In genomic region chrX:44906041-44906440, GRCh38 we compare ENCODE assay signal across 18 cellular contexts. TPM values are rescaled to one million over a fixed set of nuclear protein-coding genes. Genes with fewer than 3 reads are reported as not detected.
DNase-seq lines count a peak whose midpoint lies in the region; ATAC-seq, FAIRE-seq and TF ChIP-seq lines count a peak whose summit lies in the region.
"Had no signal": no experiment of that assay in that cellular context is flagged by ENCODE, and none has a peak within 500 bp of the region (broad histone marks: within the 10 kb centered on the region; RNA-seq: fewer than 3 reads in every experiment).

No MANE protein-coding gene starts in this region.

- H3K79me2 ChIP-seq in GM12878 (ENCODE audit: control insufficient read depth, insufficient read depth, low read length): peaks cover 91% of the 10 kb centered on the region

- H3K36me3 ChIP-seq in GM06990 (ENCODE audit: control insufficient read depth, insufficient read depth, low read length): no peaks in the 10 kb centered on the region
- no peaks in the 10 kb centered on the region for H3K36me3 ChIP-seq in GM12878 (ENCODE audit: control insufficient read depth in 2 of 2, insufficient read depth in 2 of 2, low read length in 1 of 2)

- DNase-seq in GM06990 (ENCODE audit: extremely low read depth, insufficient read length) (peak; percentile 30), GM12878 (ENCODE audit: low read depth, low spot score) (no peak), iPS-NIHi11 (ENCODE audit: low spot score) (no peak)
- DNase-seq in activated CD8-positive, alpha-beta T cell treated with anti-CD3 and anti-CD28 coated beads for 36 hours: no peak
- DNase-seq: activated CD8-positive, alpha-beta T cell treated with anti-CD3 and anti-CD28 coated beads, Interleukin-2, amount 10 ng/mL, durations not matched to agents 7 days and 5 days; activated naive CD4-positive, alpha-beta T cell; DMS53; effector CD4-positive, alpha-beta T cell; foreskin fibroblast; NCI-H1092 treated with DMSO at 0.1 percent for 48 hours; NCI-H510A; RPMI8226 had no signal

- no peak overlapping the region for H3K27ac Mint-ChIP-seq in activated CD8-positive, alpha-beta T cell treated with anti-CD3 and anti-CD28 coated beads for 36 hours
- H3K27ac Mint-ChIP-seq: activated CD8-positive, alpha-beta T cell treated with anti-CD3 and anti-CD28 coated beads, Interleukin-2, amount 10 ng/mL, durations not matched to agents 7 days and 5 days had no signal

- no peak for TF ChIP-seq RAD21 in GM12878 (IDR thresholded peaks at IDR 0.05; ENCODE audit: insufficient read depth, low read depth, low read length)

- POLR2A ChIA-PET in GM12878 (lab: Charles Lee): interaction anchor here (2.0 to 3.7 kb wide), 3 partner anchors 9 to 33 kb away, joined by 10 to 17 read pairs (median 17); partner anchors contain the start of gene KDM6A
- POLR2A ChIA-PET in activated CD8-positive, alpha-beta T cell treated with anti-CD3 and anti-CD28 coated beads for 36 hours (lab: Charles Lee): no interaction called here

- no peak for TF ChIP-seq CTCF in GM06990 (IDR thresholded peaks at IDR 0.05; ENCODE audit: insufficient read depth, low read length, poor library complexity, severe bottlenecking)
- no peak for TF ChIP-seq CTCF in GM12878 (IDR thresholded peaks at IDR 0.05 in 2 of 3, conservative IDR thresholded peaks at IDR 0.05 in 1 of 3; ENCODE audit: control insufficient read depth in 2 of 3, extremely low read depth in 1 of 3, insufficient read depth in 1 of 3, low read depth in 3 of 3, low read length in 3 of 3)
- TF ChIP-seq CTCF in activated CD8-positive, alpha-beta T cell treated with anti-CD3 and anti-CD28 coated beads for 36 hours (IDR thresholded peaks at IDR 0.05): no peak

- H4K20me1 ChIP-seq in GM12878 (ENCODE audit: control insufficient read depth, insufficient read depth): no peaks in the 10 kb centered on the region

- RAD21 ChIA-PET in GM12878 (lab: Charles Lee; ENCODE audit: unreplicated experiment): interaction anchor here (1.3 to 4.2 kb wide), 4 partner anchors 8 to 164 kb away, joined by 5 to 50 read pairs (median 12); partner anchors contain the start of gene KDM6A

- H3K4me3 ChIP-seq in GM06990 (replicated peaks; ENCODE audit: low read depth, low read length): peak overlapping the region; percentile 58
- H3K4me3 ChIP-seq in GM12878: peak overlapping the region; percentile 52; the same call in 1 of the 2 replicates

- TF ChIP-seq POLR2A in GM12878 (IDR thresholded peaks at IDR 0.05; ENCODE audit: low read depth, low read length): no peak

- peaks cover 53% of the 10 kb centered on the region for H3K4me1 Mint-ChIP-seq in activated CD8-positive, alpha-beta T cell treated with anti-CD3 and anti-CD28 coated beads for 36 hours (ENCODE audit: low read depth)

- H3K4me2 ChIP-seq in GM12878 (ENCODE audit: control insufficient read depth, insufficient read depth): peak overlapping the region; percentile 89

- peaks cover 8% of the 10 kb centered on the region for H3K9me3 Mint-ChIP-seq in activated CD8-positive, alpha-beta T cell treated with anti-CD3 and anti-CD28 coated beads for 36 hours

- peaks cover 2% of the 10 kb centered on the region; the same call in 2 of the 3 replicates for H3K9me3 ChIP-seq in GM12878 (replicated peaks; ENCODE audit: control insufficient read depth, insufficient read depth, low read length)

- 0% methylated on average over 3 of the region's 3 CpGs for WGBS in GM12878 (ENCODE audit: insufficient coverage, insufficient replicate concordance, low lambda C conversion rate, missing lambda C conversion rate)

- H3K4me3 Mint-ChIP-seq in activated CD8-positive, alpha-beta T cell treated with anti-CD3 and anti-CD28 coated beads for 36 hours: no peak overlapping the region
- H3K4me3 Mint-ChIP-seq: activated CD8-positive, alpha-beta T cell treated with anti-CD3 and anti-CD28 coated beads, Interleukin-2, amount 10 ng/mL, durations not matched to agents 7 days and 5 days had no signal

- H3K27me3 Mint-ChIP-seq in activated CD8-positive, alpha-beta T cell treated with anti-CD3 and anti-CD28 coated beads for 36 hours: no peaks in the 10 kb centered on the region

- no TSS peak for BruUV-seq in GM12878 (replicated peaks; lab: Mats Ljungman, UMichigan)

- peak overlapping the region; percentile 41 for H3K9ac ChIP-seq in GM12878 (ENCODE audit: control insufficient read depth, insufficient read depth, low read length)
- H3K9ac ChIP-seq: parathyroid adenoma had no signal

- H3K36me3 Mint-ChIP-seq in activated CD8-positive, alpha-beta T cell treated with anti-CD3 and anti-CD28 coated beads for 36 hours (ENCODE audit: low read depth): peaks cover 17% of the 10 kb centered on the region

- SMC1A ChIA-PET in GM12878 (lab: Charles Lee; ENCODE audit: uncharacterized antibody, unreplicated experiment): interaction anchor here (0.8 to 3.8 kb wide), 13 partner anchors 7 to 164 kb away, joined by 3 to 39 read pairs (median 4); partner anchors contain the start of gene KDM6A

- peak; percentile 39 for ATAC-seq in GM19467 (IDR thresholded peaks at IDR 0.05; ENCODE audit: unreplicated experiment)
- ATAC-seq in HG03095 (IDR thresholded peaks at IDR 0.05; ENCODE audit: unreplicated experiment): peak; percentile 68
- ATAC-seq in GM12878: peak; percentile 71
- no peak for ATAC-seq in HG03280 (IDR thresholded peaks at IDR 0.05; ENCODE audit: unreplicated experiment)
- no peak for ATAC-seq in activated CD8-positive, alpha-beta T cell treated with anti-CD3 and anti-CD28 coated beads for 36 hours
- ATAC-seq in HG02678 (IDR thresholded peaks at IDR 0.05; ENCODE audit: unreplicated experiment): no peak
- ATAC-seq: activated CD8-positive, alpha-beta T cell treated with anti-CD3 and anti-CD28 coated beads, Interleukin-2, amount 10 ng/mL, durations not matched to agents 7 days and 5 days had no signal

- peak; percentile 47 for FAIRE-seq in GM12878 (lab: Jason Lieb, UNC)
- FAIRE-seq: GM12891 had no signal

- TF ChIP-seq EP300 in GM12878 (IDR thresholded peaks at IDR 0.05; ENCODE audit: borderline replicate concordance in 1 of 2, control insufficient read depth in 1 of 2, low read depth in 2 of 2, low read length in 2 of 2): no peak

- H3K27ac ChIP-seq in GM12878 (ENCODE audit: control insufficient read depth, insufficient read depth): peak overlapping the region; percentile 73
- H3K27ac ChIP-seq: parathyroid adenoma had no signal

- CTCF ChIA-PET in GM12878 (lab: Yijun Ruan, JAX): interaction anchor here (0.9 to 1.5 kb wide), 3 partner anchors 9 to 65 kb away, joined by 3 to 6 read pairs (median 4); no protein-coding TSS in a partner anchor
- CTCF ChIA-PET in activated CD8-positive, alpha-beta T cell treated with anti-CD3 and anti-CD28 coated beads for 36 hours (lab: Charles Lee): no interaction called here

- in situ Hi-C loops in GM12878 (cut with MboI): no loop called here

- intact Hi-C loops in GM12878 (cut with micrococcal nuclease; ENCODE audit: unreplicated experiment): loop anchor here (10.0 kb wide), 1 partner anchor 169 kb away; no protein-coding TSS in a partner anchor
- intact Hi-C loops in activated CD8-positive, alpha-beta T cell treated with anti-CD3 and anti-CD28 coated beads for 36 hours (cut with micrococcal nuclease): no loop called here

- H3K4me1 ChIP-seq in GM12878 (ENCODE audit: control insufficient read depth, insufficient read depth, low read length): peaks cover 42% of the 10 kb centered on the region

- no peaks in the 10 kb centered on the region for H3K27me3 ChIP-seq in GM06990 (replicated peaks; ENCODE audit: control insufficient read depth, insufficient read depth, low read length)
- H3K27me3 ChIP-seq in GM12878 (replicated peaks in 1 of 2; ENCODE audit: control insufficient read depth in 2 of 2, insufficient read depth in 2 of 2, low read length in 1 of 2): no peaks in the 10 kb centered on the region

- peak overlapping the region; percentile 19 for H2AFZ ChIP-seq in GM12878 (ENCODE audit: control insufficient read depth, low read depth, low read length)
- H2AFZ ChIP-seq: parathyroid adenoma had no signal

TF ChIP-seq in GM12878, 131 proteins besides CTCF, POLR2A, EP300 and RAD21:
- TF ChIP-seq SREBF1 (IDR thresholded peaks at IDR 0.05; ENCODE audit: low read length): no peak
- TF ChIP-seq ASH2L (IDR thresholded peaks at IDR 0.05; ENCODE audit: borderline replicate concordance, low read depth): no peak
- peak; percentile 78; the same call in 1 of the 2 replicates for TF ChIP-seq PAX5 (IDR thresholded peaks at IDR 0.05; ENCODE audit: borderline replicate concordance, low read depth, low read length)
- 0 out of 2 replicates have a peak, but pooled peaks have one; percentile 33 for TF ChIP-seq RUNX3 (IDR thresholded peaks at IDR 0.05; ENCODE audit: low read length)
- no peak for TF ChIP-seq MAX (IDR thresholded peaks at IDR 0.05; ENCODE audit: low read depth, low read length)
- no peak for TF ChIP-seq ZNF622 (IDR thresholded peaks at IDR 0.05)
- peak; percentile 49; the same call in 1 of the 2 replicates for TF ChIP-seq YY1 (IDR thresholded peaks at IDR 0.05; ENCODE audit: low read depth, low read length)

RNA-seq across cellular contexts. Expression of gene KDM6A, which starts 33.1 kb away (rescaled TPM):
- 165 and 171 TPM in 2 replicates for total RNA-seq in GM12878 (2013; cell fraction: nucleolus; rRNA removed)
- total RNA-seq in GM12878 (2014; rRNA removed) (22.1 and 22.8 TPM in 2 replicates), GM12878 (2014; rRNA removed; fragmentation: Illumina TruSeq; extraction: Trizol) (27.1 and 29.0 TPM in 2 replicates), GM12878 (2021) (21.0 and 26.8 TPM in 2 replicates)
- 12.8 TPM for polyA plus RNA-seq in GM12878 (2011; ENCODE audit: low read depth)
- polyA plus RNA-seq in GM12878 (2011; rRNA removed) (28.5 and 34.9 TPM in 2 replicates), GM12878 (2014; fragmentation: Illumina TruSeq; extraction: Trizol) (22.8 and 26.2 TPM in 2 replicates), GM12878 (2014; fragmentation: Nextera tagmentation; extraction: Ambion mirVana) (1 to 10 TPM; 7.9 to 8.9 TPM), GM12878 (2014; rRNA removed) (13.2 and 18.0 TPM in 2 replicates), GM12878 (2016; fragmentation: Nextera tagmentation; extraction: Ambion mirVana) (10 to 100 TPM; 13.3 to 14.2 TPM)
- 20.3 and 22.7 TPM in 2 replicates for polyA plus RNA-seq in GM12878 (2011; cell fraction: cytosol; rRNA removed)
- polyA plus RNA-seq in GM12878 (2011; cell fraction: nucleus; rRNA removed): 32.6 and 43.8 TPM in 2 replicates
- 17.5 and 17.7 TPM in 2 replicates for polyA plus RNA-seq in GM12878 (2012)
- 77.5 and 90.0 TPM in 2 replicates for polyA minus RNA-seq in GM12878 (2011; rRNA and poly(A)+ RNA removed)
- polyA minus RNA-seq in GM12878 (2011; cell fraction: cytosol; rRNA and poly(A)+ RNA removed): 15.4 and 22.4 TPM in 2 replicates
- 53.2 and 73.2 TPM in 2 replicates for polyA minus RNA-seq in GM12878 (2011; cell fraction: nucleus; rRNA and poly(A)+ RNA removed)
- total RNA-seq in activated CD8-positive, alpha-beta T cell treated with anti-CD3 and anti-CD28 coated beads for 36 hours: 10 to 100 TPM; 18.9 to 21.1 TPM

Comparison
In these comparisons a context has a peak if more than half of its experiments do, and no peak if none do; other contexts are left out.
1. ATAC-seq: peak in GM19467 (single experiment), HG03095 (single experiment) and GM12878 (single experiment); none in HG03280 (single experiment), activated CD8-positive, alpha-beta T cell treated with anti-CD3 and anti-CD28 coated beads for 36 hours (single experiment) and HG02678 (single experiment).